ENCODE assay signal across 35 cellular contexts in the genomic region with DNA sequence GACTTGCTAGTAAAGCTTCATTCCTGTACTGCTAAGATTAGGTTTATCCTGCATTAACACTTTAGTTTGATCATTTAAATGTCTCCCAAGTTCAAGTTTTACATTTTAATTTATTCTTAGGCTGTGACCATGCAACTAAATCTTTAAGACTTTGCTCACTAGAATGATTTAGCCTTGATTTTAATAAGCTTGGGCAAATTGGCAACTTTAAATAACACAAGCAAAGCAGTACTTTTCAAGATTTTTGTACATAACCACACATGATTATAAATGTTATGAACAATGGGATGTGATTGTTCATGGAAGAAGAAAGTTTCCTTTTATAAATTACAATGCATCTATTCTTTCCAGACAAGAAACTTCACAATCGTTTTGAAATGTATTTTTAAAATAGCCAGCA.
"Had no signal": no experiment of that assay in that cellular context is flagged by ENCODE, and none has a peak within 500 bp of the region (broad histone marks: within the 10 kb centered on the region; RNA-seq: fewer than 3 reads in every experiment).

No MANE protein-coding gene starts in this region.

- H3K4me1 ChIP-seq: Peyer's patch had no signal

- H3K27ac ChIP-seq: brain microvascular endothelial cell, KMS-11, Peyer's patch, VCaP had no signal

- H3K36me3 ChIP-seq: brain microvascular endothelial cell, Peyer's patch had no signal

- H3K27me3 ChIP-seq: brain microvascular endothelial cell, Peyer's patch had no signal

- DNase-seq: activated B cell treated with CpG ODN at 0.5 μM for 24 hours; activated CD4-positive, alpha-beta T cell treated with anti-CD3 and anti-CD28 coated beads for 48 hours; activated CD4-positive, alpha-beta T cell treated with anti-CD3 and anti-CD28 coated beads, Interleukin-2, amount 50 U/mL, for 4 hours; activated CD4-positive, CD25-positive, alpha-beta regulatory T cell treated with anti-CD3 and anti-CD28 coated beads, Interleukin-2, amount 50 U/mL, for 72 hours; activated CD8-positive, alpha-beta T cell treated with anti-CD3 and anti-CD28 coated beads for 36 hours; activated effector memory CD4-positive, alpha-beta T cell treated with anti-CD3 and anti-CD28 coated beads, Interleukin-2, amount 50 U/mL, for 16 hours; activated naive CD4-positive, alpha-beta T cell; activated naive CD4-positive, alpha-beta T cell treated with anti-CD3 and anti-CD28 coated beads, Interleukin-2, amount 50 U/mL, for 16 hours; activated naive CD8-positive, alpha-beta T cell treated with anti-CD3 and anti-CD28 coated beads for 36 hours; activated T-cell treated with anti-CD3 and anti-CD28 coated beads, Interleukin-2, amount 50 U/mL, for 1 hour; activated T-cell treated with anti-CD3 and anti-CD28 coated beads, Interleukin-2, amount 50 U/mL, for 72 hours; amniotic stem cell; aorta; brain microvascular endothelial cell; MM.1S; MV-4-11; NCI-H1092; NCI-H1436 treated with DMSO at 0.1 percent for 48 hours; NCI-H1694 treated with DMSO at 0.1 percent for 48 hours; NCI-H2029; NCI-H510A; NCI-H526; NCI-H748 treated with DMSO at 0.1 percent for 48 hours; NK-92 treated with Interleukin-12 subunit alpha and Interleukin-12 subunit beta, amount 100 ng/mL, for 24 hours; PC-3; Peyer's patch; RPMI8226; SHP77 treated with DMSO at 0.1 percent for 48 hours; SW 1271; T-helper 1 cell; T-helper 2 cell; T-helper 9 cell had no signal

- ATAC-seq: activated CD8-positive, alpha-beta T cell treated with anti-CD3 and anti-CD28 coated beads for 36 hours; activated T-cell treated with anti-CD3 and anti-CD28 coated beads, Interleukin-2, amount 50 U/mL, for 72 hours; activated T-helper 17 cell treated with anti-CD3 and anti-CD28 coated beads, Interleukin-2, amount 50 U/mL, for 72 hours; PC-3 had no signal

- H3K4me3 ChIP-seq: Peyer's patch had no signal

- H3K9me3 ChIP-seq: Peyer's patch had no signal
